1 cellular context compared by ENCODE assay signal in the genomic region with DNA sequence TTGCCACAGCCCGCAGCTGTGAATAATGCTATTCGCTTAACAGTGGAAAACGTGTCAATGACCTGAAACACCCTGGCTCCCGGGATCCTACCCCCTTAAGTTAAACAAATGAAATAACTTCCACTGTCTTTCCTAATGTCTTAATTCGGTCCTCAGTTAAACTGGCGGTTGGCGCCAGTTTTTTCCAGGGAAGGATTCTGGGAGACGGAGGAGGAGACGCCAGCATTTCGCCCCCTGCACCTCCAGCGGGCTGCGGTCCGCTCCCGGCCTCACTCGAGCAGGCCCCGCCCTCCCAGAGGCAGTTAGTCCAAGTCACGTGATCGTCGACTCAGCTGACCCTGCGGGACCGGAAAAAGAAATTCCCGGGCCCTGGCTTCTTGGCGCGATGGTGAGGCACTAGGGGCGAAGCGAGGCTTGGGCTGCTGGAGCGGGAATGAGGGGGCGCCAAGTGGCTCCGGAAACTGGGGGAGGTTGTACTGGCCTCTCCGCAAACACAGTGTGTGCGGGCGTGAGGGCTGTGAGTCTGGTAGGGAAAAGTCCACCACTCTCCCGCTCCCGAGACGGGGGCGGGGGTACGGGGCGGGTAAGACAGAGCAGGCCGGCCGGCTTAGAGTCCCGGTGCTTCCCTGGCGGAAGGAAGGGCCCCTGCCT.
A peak's percentile ranks its signal among the peaks of the same experiment; 100 is the strongest.
TF ChIP-seq lines count a peak whose summit lies in the region.

A gene (plus strand): TSS at position 359 of the 651 bp plus-strand sequence. CDS start 27 bp downstream, at position 386.

TF ChIP-seq in GM23338, 12 proteins besides CTCF, POLR2A, EP300 and RAD21 (continued from another document):
- TF ChIP-seq, protein P1, sequence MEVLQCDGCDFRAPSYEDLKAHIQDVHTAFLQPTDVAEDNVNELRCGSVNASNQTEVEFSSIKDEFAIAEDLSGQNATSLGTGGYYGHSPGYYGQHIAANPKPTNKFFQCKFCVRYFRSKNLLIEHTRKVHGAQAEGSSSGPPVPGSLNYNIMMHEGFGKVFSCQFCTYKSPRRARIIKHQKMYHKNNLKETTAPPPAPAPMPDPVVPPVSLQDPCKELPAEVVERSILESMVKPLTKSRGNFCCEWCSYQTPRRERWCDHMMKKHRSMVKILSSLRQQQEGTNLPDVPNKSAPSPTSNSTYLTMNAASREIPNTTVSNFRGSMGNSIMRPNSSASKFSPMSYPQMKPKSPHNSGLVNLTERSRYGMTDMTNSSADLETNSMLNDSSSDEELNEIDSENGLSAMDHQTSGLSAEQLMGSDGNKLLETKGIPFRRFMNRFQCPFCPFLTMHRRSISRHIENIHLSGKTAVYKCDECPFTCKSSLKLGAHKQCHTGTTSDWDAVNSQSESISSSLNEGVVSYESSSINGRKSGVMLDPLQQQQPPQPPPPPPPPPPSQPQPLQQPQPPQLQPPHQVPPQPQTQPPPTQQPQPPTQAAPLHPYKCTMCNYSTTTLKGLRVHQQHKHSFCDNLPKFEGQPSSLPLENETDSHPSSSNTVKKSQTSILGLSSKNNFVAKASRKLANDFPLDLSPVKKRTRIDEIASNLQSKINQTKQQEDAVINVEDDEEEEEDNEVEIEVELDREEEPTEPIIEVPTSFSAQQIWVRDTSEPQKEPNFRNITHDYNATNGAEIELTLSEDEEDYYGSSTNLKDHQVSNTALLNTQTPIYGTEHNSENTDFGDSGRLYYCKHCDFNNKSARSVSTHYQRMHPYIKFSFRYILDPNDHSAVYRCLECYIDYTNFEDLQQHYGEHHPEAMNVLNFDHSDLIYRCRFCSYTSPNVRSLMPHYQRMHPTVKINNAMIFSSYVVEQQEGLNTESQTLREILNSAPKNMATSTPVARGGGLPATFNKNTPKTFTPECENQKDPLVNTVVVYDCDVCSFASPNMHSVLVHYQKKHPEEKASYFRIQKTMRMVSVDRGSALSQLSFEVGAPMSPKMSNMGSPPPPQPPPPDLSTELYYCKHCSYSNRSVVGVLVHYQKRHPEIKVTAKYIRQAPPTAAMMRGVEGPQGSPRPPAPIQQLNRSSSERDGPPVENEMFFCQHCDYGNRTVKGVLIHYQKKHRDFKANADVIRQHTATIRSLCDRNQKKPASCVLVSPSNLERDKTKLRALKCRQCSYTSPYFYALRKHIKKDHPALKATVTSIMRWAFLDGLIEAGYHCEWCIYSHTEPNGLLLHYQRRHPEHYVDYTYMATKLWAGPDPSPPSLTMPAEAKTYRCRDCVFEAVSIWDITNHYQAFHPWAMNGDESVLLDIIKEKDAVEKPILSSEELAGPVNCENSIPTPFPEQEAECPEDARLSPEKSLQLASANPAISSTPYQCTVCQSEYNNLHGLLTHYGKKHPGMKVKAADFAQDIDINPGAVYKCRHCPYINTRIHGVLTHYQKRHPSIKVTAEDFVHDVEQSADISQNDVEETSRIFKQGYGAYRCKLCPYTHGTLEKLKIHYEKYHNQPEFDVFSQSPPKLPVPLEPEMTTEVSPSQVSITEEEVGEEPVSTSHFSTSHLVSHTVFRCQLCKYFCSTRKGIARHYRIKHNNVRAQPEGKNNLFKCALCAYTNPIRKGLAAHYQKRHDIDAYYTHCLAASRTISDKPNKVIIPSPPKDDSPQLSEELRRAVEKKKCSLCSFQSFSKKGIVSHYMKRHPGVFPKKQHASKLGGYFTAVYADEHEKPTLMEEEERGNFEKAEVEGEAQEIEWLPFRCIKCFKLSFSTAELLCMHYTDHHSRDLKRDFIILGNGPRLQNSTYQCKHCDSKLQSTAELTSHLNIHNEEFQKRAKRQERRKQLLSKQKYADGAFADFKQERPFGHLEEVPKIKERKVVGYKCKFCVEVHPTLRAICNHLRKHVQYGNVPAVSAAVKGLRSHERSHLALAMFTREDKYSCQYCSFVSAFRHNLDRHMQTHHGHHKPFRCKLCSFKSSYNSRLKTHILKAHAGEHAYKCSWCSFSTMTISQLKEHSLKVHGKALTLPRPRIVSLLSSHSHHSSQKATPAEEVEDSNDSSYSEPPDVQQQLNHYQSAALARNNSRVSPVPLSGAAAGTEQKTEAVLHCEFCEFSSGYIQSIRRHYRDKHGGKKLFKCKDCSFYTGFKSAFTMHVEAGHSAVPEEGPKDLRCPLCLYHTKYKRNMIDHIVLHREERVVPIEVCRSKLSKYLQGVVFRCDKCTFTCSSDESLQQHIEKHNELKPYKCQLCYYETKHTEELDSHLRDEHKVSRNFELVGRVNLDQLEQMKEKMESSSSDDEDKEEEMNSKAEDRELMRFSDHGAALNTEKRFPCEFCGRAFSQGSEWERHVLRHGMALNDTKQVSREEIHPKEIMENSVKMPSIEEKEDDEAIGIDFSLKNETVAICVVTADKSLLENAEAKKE (CRISPR knock-in tag; IDR thresholded peaks at IDR 0.05), result no peak
- TF ChIP-seq EZH2phosphoT487 (IDR thresholded peaks at IDR 0.05; ENCODE audit: unreplicated experiment) (no peak), EZH2 (IDR thresholded peaks at IDR 0.05; ENCODE audit: low read depth, unreplicated experiment) (no peak), ZNF114 (CRISPR knock-in tag; IDR thresholded peaks at IDR 0.05) (no peak), POLR2AphosphoS5 (IDR thresholded peaks at IDR 0.05; ENCODE audit: low read depth) (peak; percentile 61), ZNF331 (CRISPR knock-in tag; IDR thresholded peaks at IDR 0.05; ENCODE audit: low read depth) (no peak), NANOG (IDR thresholded peaks at IDR 0.05; ENCODE audit: borderline replicate concordance) (no peak), CREB1 (CRISPR knock-in tag; IDR thresholded peaks at IDR 0.05; ENCODE audit: low read depth) (no peak), STAT1 (IDR thresholded peaks at IDR 0.05; ENCODE audit: unreplicated experiment) (no peak)
- TF ChIP-seq, protein P2, sequence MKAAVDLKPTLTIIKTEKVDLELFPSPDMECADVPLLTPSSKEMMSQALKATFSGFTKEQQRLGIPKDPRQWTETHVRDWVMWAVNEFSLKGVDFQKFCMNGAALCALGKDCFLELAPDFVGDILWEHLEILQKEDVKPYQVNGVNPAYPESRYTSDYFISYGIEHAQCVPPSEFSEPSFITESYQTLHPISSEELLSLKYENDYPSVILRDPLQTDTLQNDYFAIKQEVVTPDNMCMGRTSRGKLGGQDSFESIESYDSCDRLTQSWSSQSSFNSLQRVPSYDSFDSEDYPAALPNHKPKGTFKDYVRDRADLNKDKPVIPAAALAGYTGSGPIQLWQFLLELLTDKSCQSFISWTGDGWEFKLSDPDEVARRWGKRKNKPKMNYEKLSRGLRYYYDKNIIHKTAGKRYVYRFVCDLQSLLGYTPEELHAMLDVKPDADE (IDR thresholded peaks at IDR 0.05), result peak; percentile 70
- TF ChIP-seq, protein P3, sequence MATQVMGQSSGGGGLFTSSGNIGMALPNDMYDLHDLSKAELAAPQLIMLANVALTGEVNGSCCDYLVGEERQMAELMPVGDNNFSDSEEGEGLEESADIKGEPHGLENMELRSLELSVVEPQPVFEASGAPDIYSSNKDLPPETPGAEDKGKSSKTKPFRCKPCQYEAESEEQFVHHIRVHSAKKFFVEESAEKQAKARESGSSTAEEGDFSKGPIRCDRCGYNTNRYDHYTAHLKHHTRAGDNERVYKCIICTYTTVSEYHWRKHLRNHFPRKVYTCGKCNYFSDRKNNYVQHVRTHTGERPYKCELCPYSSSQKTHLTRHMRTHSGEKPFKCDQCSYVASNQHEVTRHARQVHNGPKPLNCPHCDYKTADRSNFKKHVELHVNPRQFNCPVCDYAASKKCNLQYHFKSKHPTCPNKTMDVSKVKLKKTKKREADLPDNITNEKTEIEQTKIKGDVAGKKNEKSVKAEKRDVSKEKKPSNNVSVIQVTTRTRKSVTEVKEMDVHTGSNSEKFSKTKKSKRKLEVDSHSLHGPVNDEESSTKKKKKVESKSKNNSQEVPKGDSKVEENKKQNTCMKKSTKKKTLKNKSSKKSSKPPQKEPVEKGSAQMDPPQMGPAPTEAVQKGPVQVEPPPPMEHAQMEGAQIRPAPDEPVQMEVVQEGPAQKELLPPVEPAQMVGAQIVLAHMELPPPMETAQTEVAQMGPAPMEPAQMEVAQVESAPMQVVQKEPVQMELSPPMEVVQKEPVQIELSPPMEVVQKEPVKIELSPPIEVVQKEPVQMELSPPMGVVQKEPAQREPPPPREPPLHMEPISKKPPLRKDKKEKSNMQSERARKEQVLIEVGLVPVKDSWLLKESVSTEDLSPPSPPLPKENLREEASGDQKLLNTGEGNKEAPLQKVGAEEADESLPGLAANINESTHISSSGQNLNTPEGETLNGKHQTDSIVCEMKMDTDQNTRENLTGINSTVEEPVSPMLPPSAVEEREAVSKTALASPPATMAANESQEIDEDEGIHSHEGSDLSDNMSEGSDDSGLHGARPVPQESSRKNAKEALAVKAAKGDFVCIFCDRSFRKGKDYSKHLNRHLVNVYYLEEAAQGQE (IDR thresholded peaks at IDR 0.05; ENCODE audit: unreplicated experiment), result no peak
TF ChIP-seq in GM23338: peak in this region for 2.
